Comparison of ENCODE assay signal across 8 cellular contexts in genomic region chr1:154405762-154406571, GRCh38. TPM values are rescaled to one million over a fixed set of nuclear protein-coding genes. Genes with fewer than 3 reads are reported as not detected.
A peak's percentile ranks its signal among the peaks of the same experiment; 100 is the strongest.
DNase-seq lines count a peak whose midpoint lies in the region; ATAC-seq and TF ChIP-seq lines count a peak whose summit lies in the region.

No MANE protein-coding gene starts in this region.

- peak; percentile 24 for ATAC-seq in activated naive CD8-positive, alpha-beta T cell treated with anti-CD3 and anti-CD28 coated beads, Interleukin-2, amount 50 U/mL, for 24 hours
- ATAC-seq in left cardiac atrium: peak; percentile 64 to 70
- ATAC-seq in GM18858 (IDR thresholded peaks at IDR 0.05; ENCODE audit: unreplicated experiment): no peak
- no peak for ATAC-seq in HG03442 (IDR thresholded peaks at IDR 0.05; ENCODE audit: unreplicated experiment)

- peak; percentile 44 for TF ChIP-seq CTCF in HFF-Myc (IDR thresholded peaks at IDR 0.05; ENCODE audit: low read depth, low read length, missing control alignments)

- peak overlapping the region; percentile 83 for H3K27ac Mint-ChIP-seq in activated naive CD8-positive, alpha-beta T cell treated with anti-CD3 and anti-CD28 coated beads, Interleukin-2, amount 50 U/mL, for 24 hours

- H3K4me3 ChIP-seq in HFF-Myc (replicated peaks; ENCODE audit: low read depth, low read length): peak overlapping the region; percentile 48

- intact Hi-C loops in left cardiac atrium (cut with DNase I): loop anchor here (10.0 kb wide), 2 partner anchors 49 to 51 kb away; no protein-coding TSS in a partner anchor
- intact Hi-C loops in posterior cingulate gyrus (cut with DNase I): loop anchor here (10.0 kb wide), 2 partner anchors 59 to 81 kb away; partner anchors contain the start of genes AQP10 and ATP8B2

- no peaks in the 10 kb centered on the region for H3K9me3 Mint-ChIP-seq in activated naive CD8-positive, alpha-beta T cell treated with anti-CD3 and anti-CD28 coated beads, Interleukin-2, amount 50 U/mL, for 24 hours

- peak overlapping the region; percentile 81 for H3K4me3 Mint-ChIP-seq in activated naive CD8-positive, alpha-beta T cell treated with anti-CD3 and anti-CD28 coated beads, Interleukin-2, amount 50 U/mL, for 24 hours

- no peaks in the 10 kb centered on the region for H3K36me3 Mint-ChIP-seq in activated naive CD8-positive, alpha-beta T cell treated with anti-CD3 and anti-CD28 coated beads, Interleukin-2, amount 50 U/mL, for 24 hours (ENCODE audit: low read depth)

- DNase-seq in ELR (ENCODE audit: low read depth) (peak; percentile 81), HFF-Myc (ENCODE audit: extremely low read depth, low read depth) (no peak), RPMI8226 (peak; percentile 79), left cardiac atrium (peak; percentile 90), posterior cingulate gyrus (peak; percentile 48 to 94 (median 70))
- peak; percentile 76 for DNase-seq in activated naive CD8-positive, alpha-beta T cell treated with anti-CD3 and anti-CD28 coated beads, Interleukin-2, amount 50 U/mL, for 24 hours

- H3K27me3 Mint-ChIP-seq in activated naive CD8-positive, alpha-beta T cell treated with anti-CD3 and anti-CD28 coated beads, Interleukin-2, amount 50 U/mL, for 24 hours: peaks cover 4% of the 10 kb centered on the region

- H3K4me1 Mint-ChIP-seq in activated naive CD8-positive, alpha-beta T cell treated with anti-CD3 and anti-CD28 coated beads, Interleukin-2, amount 50 U/mL, for 24 hours: peaks cover 86% of the 10 kb centered on the region

RNA-seq across cellular contexts. Expression of gene IL6R, which starts 0.8 kb away (rescaled TPM):
- 10 to 100 TPM; 11.2 to 11.4 TPM for total RNA-seq in left cardiac atrium

Comparison
In these comparisons a context has a peak if more than half of its experiments do, and no peak if none do; other contexts are left out.
1. ATAC-seq: peak in activated naive CD8-positive, alpha-beta T cell treated with anti-CD3 and anti-CD28 coated beads, Interleukin-2, amount 50 U/mL, for 24 hours (single experiment) and left cardiac atrium (2 of 2); none in GM18858 (single experiment) and HG03442 (single experiment).